In genomic region chr11:26227311-26227710, GRCh38 we compare ENCODE assay signal across 8 cellular contexts.
A peak's percentile ranks its signal among the peaks of the same experiment; 100 is the strongest.
DNase-seq lines count a peak whose midpoint lies in the region; ATAC-seq and TF ChIP-seq lines count a peak whose summit lies in the region.

No MANE protein-coding gene starts in this region.

- no peak overlapping the region for H3K4me3 ChIP-seq in KMS-11 (IDR thresholded peaks at IDR 0.05; ENCODE audit: insufficient read depth, low read depth, low read length)
- no peak overlapping the region for H3K4me3 ChIP-seq in left lung

- intact Hi-C loops in left lung (cut with DNase I) = no loop called here

- H3K27ac ChIP-seq in KMS-11 = no peak overlapping the region
- H3K27ac ChIP-seq in left lung = no peak overlapping the region
- H3K27ac ChIP-seq in substantia nigra (ENCODE audit: low read depth, low read length, poor library complexity, severe bottlenecking) = no peak overlapping the region

- TF ChIP-seq CTCF in KMS-11 (conservative IDR thresholded peaks at IDR 0.05; ENCODE audit: low read depth, low read length) = peak; percentile 55; the same call in 1 of the 2 replicates
- peak in 1 of 2 donors; percentile 46 for TF ChIP-seq CTCF in left lung (IDR thresholded peaks at IDR 0.05)

- H4K20me1 ChIP-seq in KMS-11 (ENCODE audit: insufficient read depth) = no peaks in the 10 kb centered on the region

- no peak overlapping the region for H2AFZ ChIP-seq in KMS-11 (ENCODE audit: low read depth)

- peaks cover 20% of the 10 kb centered on the region for H3K4me1 ChIP-seq in KMS-11 (ENCODE audit: low read depth, poor library complexity, severe bottlenecking)
- no peaks in the 10 kb centered on the region for H3K4me1 ChIP-seq in left lung

- H3K79me2 ChIP-seq in KMS-11 (ENCODE audit: insufficient read depth, low read depth) = no peaks in the 10 kb centered on the region

- H3K9me3 ChIP-seq in left lung = peaks cover 0 to 4% of the 10 kb centered on the region in 2 donors

- no peak overlapping the region for H3K9ac ChIP-seq in KMS-11

- DNase-seq in GM04503 (ENCODE audit: low read depth) = peak; percentile 81
- peak; percentile 46 for DNase-seq in astrocyte of the hippocampus (ENCODE audit: low read depth, low spot score)
- no peak for DNase-seq in left lung
- no peak for DNase-seq in effector CD4-positive, alpha-beta T cell
- no peak for DNase-seq in iPS-NIHi11 (ENCODE audit: low spot score)
- no peak for DNase-seq in substantia nigra (lab: John Stamatoyannopoulos, UW)

- H3K36me3 ChIP-seq in KMS-11 (ENCODE audit: insufficient read depth) (no peaks in the 10 kb centered on the region), left lung (no peaks in the 10 kb centered on the region)

- peak overlapping the region; percentile 10; the same call in 1 of the 2 replicates for H3K4me2 ChIP-seq in KMS-11

- ATAC-seq in GM21717 (IDR thresholded peaks at IDR 0.05; ENCODE audit: unreplicated experiment) = peak; percentile 89
- ATAC-seq in left lung = peak; percentile 92

- no peaks in the 10 kb centered on the region for H3K27me3 ChIP-seq in KMS-11 (ENCODE audit: insufficient read depth, low read depth)
- no peaks in the 10 kb centered on the region for H3K27me3 ChIP-seq in left lung

Comparison
In these comparisons a context has a peak if more than half of its experiments do, and no peak if none do; other contexts are left out.
1. DNase-seq: peak in GM04503 (single experiment) and astrocyte of the hippocampus (single experiment); none in left lung (0 of 2), effector CD4-positive, alpha-beta T cell (single experiment), iPS-NIHi11 (single experiment) and substantia nigra (0 of 49).